Comparison of ENCODE assay signal across 13 cellular contexts in the genomic region with DNA sequence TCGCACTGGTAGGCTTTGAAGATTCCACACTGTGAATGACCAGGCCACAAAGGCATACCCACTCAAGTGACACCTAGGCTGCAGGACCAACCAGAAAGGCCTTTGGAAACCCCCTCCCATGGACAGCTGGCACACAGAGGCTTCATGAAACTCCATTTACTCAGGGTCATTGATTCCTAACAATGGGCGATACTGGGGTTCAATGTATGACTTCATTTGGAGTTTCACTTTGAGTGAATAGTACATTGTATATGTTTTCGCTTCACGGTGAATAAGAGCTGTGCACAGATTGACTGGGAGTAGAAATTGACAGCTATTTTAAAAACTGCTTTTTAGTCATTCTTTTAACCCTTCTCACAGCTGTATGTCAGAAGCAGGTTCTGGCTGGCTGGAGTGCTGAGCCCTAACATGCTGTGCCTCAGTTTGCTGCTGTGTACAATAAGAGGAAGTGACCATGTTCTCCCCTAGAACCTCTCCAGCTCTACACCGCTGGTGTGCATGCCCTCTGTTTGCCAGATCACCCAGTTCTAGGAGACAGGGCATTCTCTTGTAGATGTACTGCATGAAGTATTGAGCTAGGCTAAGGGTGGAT. TPM values are rescaled to one million over a fixed set of nuclear protein-coding genes. Genes with fewer than 3 reads are reported as not detected.
DNase-seq lines count a peak whose midpoint lies in the region; ATAC-seq and TF ChIP-seq lines count a peak whose summit lies in the region.
"Had no signal": no experiment of that assay in that cellular context is flagged by ENCODE, and none has a peak within 500 bp of the region (broad histone marks: within the 10 kb centered on the region; RNA-seq: fewer than 3 reads in every experiment).

No MANE protein-coding gene starts in this region.

- WGBS in sigmoid colon, 2 donors: 85 to 90% methylated on average over 5 of the region's 5 CpGs
- 99% methylated on average over 4 of the region's 5 CpGs for WGBS in mammary epithelial cell (ENCODE audit: low coverage, missing lambda C conversion rate)

- peaks cover 8% of the 10 kb centered on the region for H3K27me3 Mint-ChIP-seq in activated T-cell treated with anti-CD3 and anti-CD28 coated beads, Interleukin-2, amount 50 U/mL, for 4 hours (ENCODE audit: low read depth)
- H3K27me3 Mint-ChIP-seq in stimulated activated naive B cell treated with anti-CD40 and anti-IgM and Interleukin-4, amounts not matched to agents 10 μg/mL and 1 μg/mL and 100 μg/mL, for 72 hours: peaks cover 17 to 18% of the 10 kb centered on the region in 2 donors
- H3K27me3 Mint-ChIP-seq: activated naive CD4-positive, alpha-beta T cell treated with anti-CD3 and anti-CD28 coated beads, Interleukin-2, amount 50 U/mL, for 24 hours had no signal

- TF ChIP-seq EP300 in sigmoid colon (IDR thresholded peaks at IDR 0.05): no peak

- H3K4me2 ChIP-seq in mammary epithelial cell (ENCODE audit: insufficient read depth, low read depth, low read length): no peak overlapping the region

- H3K9me3 ChIP-seq in SJCRH30 (replicated peaks) (0 out of 2 replicates have a peak, but pooled peaks cover 4% of the 10 kb centered on the region), sigmoid colon (peaks cover 0 to 4% (median 0%) of the 10 kb centered on the region in 4 donors), mammary epithelial cell (replicated peaks; ENCODE audit: insufficient read depth, low read length) (peaks cover 2% of the 10 kb centered on the region)

- H3K9ac ChIP-seq in mammary epithelial cell (ENCODE audit: insufficient read depth, low read length): no peak overlapping the region

- H3K36me3 Mint-ChIP-seq in activated T-cell treated with anti-CD3 and anti-CD28 coated beads, Interleukin-2, amount 50 U/mL, for 4 hours (ENCODE audit: insufficient read depth): peaks cover 6% of the 10 kb centered on the region
- H3K36me3 Mint-ChIP-seq in stimulated activated naive B cell treated with anti-CD40 and anti-IgM and Interleukin-4, amounts not matched to agents 10 μg/mL and 1 μg/mL and 100 μg/mL, for 72 hours: peaks cover 5 to 10% of the 10 kb centered on the region in 2 donors

- in situ Hi-C loops in mammary epithelial cell (cut with MboI; ENCODE audit: low sequenced_read_pairs in 2 of 2): no loop called here

- CTCF ChIA-PET in mammary epithelial cell (lab: Charles Lee; ENCODE audit: low non-redundant PET): no interaction called here

- H3K79me2 ChIP-seq in mammary epithelial cell (ENCODE audit: insufficient read depth, low read length): no peaks in the 10 kb centered on the region

- H3K27ac ChIP-seq in SJCRH30 (no peak overlapping the region), sigmoid colon (no peak overlapping the region), mammary epithelial cell (ENCODE audit: insufficient read depth, low read depth, low read length) (no peak overlapping the region)

- H3K4me3 ChIP-seq in SJCRH30: no peak overlapping the region
- no peak overlapping the region for H3K4me3 ChIP-seq in sigmoid colon
- no peak overlapping the region for H3K4me3 ChIP-seq in mammary epithelial cell (replicated peaks in 1 of 3; ENCODE audit: insufficient read depth in 1 of 3, low read depth in 2 of 3, low read length in 3 of 3)

- no peak overlapping the region for H3K4me3 Mint-ChIP-seq in activated T-cell treated with anti-CD3 and anti-CD28 coated beads, Interleukin-2, amount 50 U/mL, for 4 hours
- H3K4me3 Mint-ChIP-seq in stimulated activated naive B cell treated with anti-CD40 and anti-IgM and Interleukin-4, amounts not matched to agents 10 μg/mL and 1 μg/mL and 100 μg/mL, for 72 hours: no peak overlapping the region
- H3K4me3 Mint-ChIP-seq: activated naive CD4-positive, alpha-beta T cell treated with anti-CD3 and anti-CD28 coated beads, Interleukin-2, amount 50 U/mL, for 24 hours had no signal

- peaks cover 22% of the 10 kb centered on the region for H3K4me1 Mint-ChIP-seq in activated T-cell treated with anti-CD3 and anti-CD28 coated beads, Interleukin-2, amount 50 U/mL, for 4 hours (ENCODE audit: low read depth)
- peaks cover 4 to 13% of the 10 kb centered on the region in 2 donors for H3K4me1 Mint-ChIP-seq in stimulated activated naive B cell treated with anti-CD40 and anti-IgM and Interleukin-4, amounts not matched to agents 10 μg/mL and 1 μg/mL and 100 μg/mL, for 72 hours

- dilution Hi-C loops in mammary epithelial cell (cut with HindIII; ENCODE audit: low sequenced_read_pairs): no loop called here

- intact Hi-C loops in sigmoid colon (cut with DNase I): no loop called here
- intact Hi-C loops in mammary epithelial cell (cut with micrococcal nuclease): no loop called here

- H3K4me1 ChIP-seq in SJCRH30 (no peaks in the 10 kb centered on the region), sigmoid colon (no peaks in the 10 kb centered on the region), mammary epithelial cell (ENCODE audit: insufficient read depth, low read length) (no peaks in the 10 kb centered on the region)

- H4K20me1 ChIP-seq in mammary epithelial cell (ENCODE audit: insufficient read depth, low read length): no peaks in the 10 kb centered on the region

- peaks cover 18% of the 10 kb centered on the region for H3K9me3 Mint-ChIP-seq in activated T-cell treated with anti-CD3 and anti-CD28 coated beads, Interleukin-2, amount 50 U/mL, for 4 hours
- peaks cover 21% of the 10 kb centered on the region in 2 donors for H3K9me3 Mint-ChIP-seq in stimulated activated naive B cell treated with anti-CD40 and anti-IgM and Interleukin-4, amounts not matched to agents 10 μg/mL and 1 μg/mL and 100 μg/mL, for 72 hours

- no peak for TF ChIP-seq POLR2A in sigmoid colon (IDR thresholded peaks at IDR 0.05)

- BruUV-seq in mammary epithelial cell (replicated peaks; lab: Mats Ljungman, UMichigan): no TSS peak

- no peak for DNase-seq in activated T-cell treated with anti-CD3 and anti-CD28 coated beads, Interleukin-2, amount 50 U/mL, for 4 hours
- DNase-seq in activated T-cell treated with anti-CD3 and anti-CD28 coated beads, Interleukin-2, amount 50 U/mL, for 1 hour: no peak
- DNase-seq in stimulated activated naive B cell treated with anti-CD40 and anti-IgM and Interleukin-4, amounts not matched to agents 10 μg/mL and 1 μg/mL and 100 μg/mL, for 72 hours: no peak
- no peak for DNase-seq in SJCRH30
- DNase-seq in sigmoid colon: no peak
- no peak for DNase-seq in mammary epithelial cell
- DNase-seq: Kasumi-1, kidney, NCI-H526 had no signal

- ATAC-seq in activated T-cell treated with anti-CD3 and anti-CD28 coated beads, Interleukin-2, amount 50 U/mL, for 4 hours: peak; percentile 55 to 59
- ATAC-seq in GM21619 (IDR thresholded peaks at IDR 0.05; ENCODE audit: unreplicated experiment) (peak; percentile 85), HG03280 (IDR thresholded peaks at IDR 0.05; ENCODE audit: unreplicated experiment) (peak; percentile 77)
- peak; percentile 26 to 69 for ATAC-seq in stimulated activated naive B cell treated with anti-CD40 and anti-IgM and Interleukin-4, amounts not matched to agents 10 μg/mL and 1 μg/mL and 100 μg/mL, for 72 hours (replicated peaks)

- TF ChIP-seq CTCF in sigmoid colon (IDR thresholded peaks at IDR 0.05): no peak
- TF ChIP-seq CTCF in mammary epithelial cell (conservative IDR thresholded peaks at IDR 0.05 in 1 of 2, IDR thresholded peaks at IDR 0.05 in 1 of 2; ENCODE audit: extremely low read depth in 1 of 2, insufficient read depth in 1 of 2, low read depth in 1 of 2, low read length in 2 of 2): no peak

- H3K27me3 ChIP-seq in SJCRH30: no peaks in the 10 kb centered on the region
- no peaks in the 10 kb centered on the region for H3K27me3 ChIP-seq in sigmoid colon
- no peaks in the 10 kb centered on the region for H3K27me3 ChIP-seq in mammary epithelial cell (ENCODE audit: insufficient read depth, low read length)

- H3K36me3 ChIP-seq in SJCRH30: no peaks in the 10 kb centered on the region
- no peaks in the 10 kb centered on the region for H3K36me3 ChIP-seq in sigmoid colon
- H3K36me3 ChIP-seq in mammary epithelial cell (ENCODE audit: insufficient read depth, low read length): no peaks in the 10 kb centered on the region

- no peak overlapping the region for H3K27ac Mint-ChIP-seq in stimulated activated naive B cell treated with anti-CD40 and anti-IgM and Interleukin-4, amounts not matched to agents 10 μg/mL and 1 μg/mL and 100 μg/mL, for 72 hours
- H3K27ac Mint-ChIP-seq: progenitor cell of endocrine pancreas had no signal

- H2AFZ ChIP-seq in mammary epithelial cell (ENCODE audit: low read depth, low read length): no peak overlapping the region

RNA-seq across cellular contexts. Expression of a gene that starts 15.4 kb away (rescaled TPM):
- under 1 TPM; 0.32 to 0.73 (median 0.40) TPM for total RNA-seq in activated T-cell treated with anti-CD3 and anti-CD28 coated beads, Interleukin-2, amount 50 U/mL, for 4 hours
- not detected in 2 replicates for total RNA-seq in SJCRH30 (2014; rRNA removed; shearing (Covaris generic))
- total RNA-seq in sigmoid colon (under 1 TPM; 0.16 to 0.68 (median 0.32) TPM), mammary epithelial cell (not detected)
- polyA plus RNA-seq in sigmoid colon (under 1 TPM in 1 of 3 donors, not detected in 2; 0.10 TPM), mammary epithelial cell (not detected)
- not detected for polyA minus RNA-seq in mammary epithelial cell
- total RNA-seq: progenitor cell of endocrine pancreas had no signal

RNA-seq across cellular contexts. Expression of a gene that starts 34.2 kb away (rescaled TPM):
- 1 to 10 TPM in 1 of 3 donors, under 1 TPM in 2; 0.40 to 1.4 (median 0.87) TPM for total RNA-seq in activated T-cell treated with anti-CD3 and anti-CD28 coated beads, Interleukin-2, amount 50 U/mL, for 4 hours
- total RNA-seq in SJCRH30 (2014; rRNA removed; shearing (Covaris generic)): not detected in 2 replicates
- not detected for total RNA-seq in sigmoid colon
- under 1 TPM in 1 of 3 donors, not detected in 2; 0.93 TPM for polyA plus RNA-seq in sigmoid colon
- total RNA-seq in mammary epithelial cell: not detected
- polyA plus RNA-seq in mammary epithelial cell: not detected
- not detected for polyA minus RNA-seq in mammary epithelial cell
- total RNA-seq: progenitor cell of endocrine pancreas had no signal
